25 cellular contexts compared by ENCODE assay signal in genomic region chr4:88064410-88064809, GRCh38.
"Had no signal": no experiment of that assay in that cellular context is flagged by ENCODE, and none has a peak within 500 bp of the region (broad histone marks: within the 10 kb centered on the region; RNA-seq: fewer than 3 reads in every experiment).

No MANE protein-coding gene starts in this region.

- DNase-seq: heart right ventricle; islet precursor cell; mesendoderm; naive B cell; natural killer cell; nephron progenitor cell; occipital lobe; ovary; retina; right cardiac atrium; sigmoid colon; stimulated activated CD4-positive, alpha-beta T cell treated with anti-CD3 and anti-CD28 coated beads, Interleukin-1b, Interleukin-23, amount 100 ng/mL, for 48 hours; stimulated activated CD4-positive, alpha-beta T cell treated with anti-CD3 and anti-CD28 coated beads, Interleukin-2, amount 100 ng/mL, for 48 hours; stimulated activated naive CD4-positive, alpha-beta T cell; uterus had no signal

- H3K4me1 ChIP-seq: neural progenitor cell, prostate gland, sigmoid colon, uterus had no signal

- H3K27ac ChIP-seq: heart right ventricle, hepatocyte, neural progenitor cell, neutrophil, ovary, prostate gland, sigmoid colon, tibial nerve, uterus had no signal

- H3K4me3 ChIP-seq: heart right ventricle, hepatocyte, lung, neural progenitor cell, ovary, prostate gland, sigmoid colon, smooth muscle cell, tibial nerve, uterus had no signal

- H3K9me3 Mint-ChIP-seq: natural killer cell; stimulated activated naive CD8-positive, alpha-beta T cell treated with anti-CD3 and anti-CD28 coated beads, Interleukin-15, Interleukin-2, amounts not matched to agents 100 ng/mL and 50 ng/mL, for 24 hours; type B pancreatic cell had no signal

- H3K27me3 ChIP-seq: heart right ventricle, hepatocyte, neural progenitor cell, neutrophil, ovary, sigmoid colon, tibial nerve, uterus had no signal

- H3K4me3 Mint-ChIP-seq: mesothelial cell of epicardium; naive B cell; natural killer cell; nephron progenitor cell; neural progenitor cell; stimulated activated naive CD8-positive, alpha-beta T cell treated with anti-CD3 and anti-CD28 coated beads, Interleukin-15, Interleukin-2, amounts not matched to agents 100 ng/mL and 50 ng/mL, for 24 hours; type B pancreatic cell had no signal

- H3K27me3 Mint-ChIP-seq: naive B cell; stimulated activated naive CD8-positive, alpha-beta T cell treated with anti-CD3 and anti-CD28 coated beads, Interleukin-15, Interleukin-2, amounts not matched to agents 100 ng/mL and 50 ng/mL, for 24 hours; type B pancreatic cell had no signal

- H3K27ac Mint-ChIP-seq: mesothelial cell of epicardium; natural killer cell; nephron progenitor cell; neural progenitor cell; stimulated activated naive CD8-positive, alpha-beta T cell treated with anti-CD3 and anti-CD28 coated beads, Interleukin-15, Interleukin-2, amounts not matched to agents 100 ng/mL and 50 ng/mL, for 24 hours had no signal

- H3K36me3 ChIP-seq: prostate gland, uterus had no signal

- H3K4me1 Mint-ChIP-seq: mesothelial cell of epicardium, naive B cell, natural killer cell, nephron progenitor cell, neural progenitor cell had no signal

- ATAC-seq: heart right ventricle, natural killer cell, right cardiac atrium had no signal

- H3K9me3 ChIP-seq: prostate gland, sigmoid colon had no signal
